Comparison of ENCODE assay signal across 21 cellular contexts in genomic region chr5:93079046-93079445, GRCh38.
DNase-seq lines count a peak whose midpoint lies in the region; ATAC-seq, FAIRE-seq and TF ChIP-seq lines count a peak whose summit lies in the region.
"Had no signal": no experiment of that assay in that cellular context is flagged by ENCODE, and none has a peak within 500 bp of the region (broad histone marks: within the 10 kb centered on the region; RNA-seq: fewer than 3 reads in every experiment).

No MANE protein-coding gene starts in this region.

- H3K27ac ChIP-seq in breast epithelium = no peak overlapping the region
- no peak overlapping the region for H3K27ac ChIP-seq in GM12878 (ENCODE audit: control insufficient read depth, insufficient read depth)
- H3K27ac ChIP-seq in mesodermal cell (ENCODE audit: low read depth, low read length, severe bottlenecking) = peak overlapping the region; percentile 61
- H3K27ac ChIP-seq in tibial nerve = peak overlapping the region in 3 of 4 donors; percentile 14 to 74 (median 67)
- H3K27ac ChIP-seq: C4-2B, foreskin keratinocyte, prostate gland, upper lobe of right lung had no signal

- H3K36me3 ChIP-seq in breast epithelium (no peaks in the 10 kb centered on the region), GM12878 (ENCODE audit: control insufficient read depth in 2 of 2, insufficient read depth in 2 of 2, low read length in 1 of 2) (no peaks in the 10 kb centered on the region), mesodermal cell (ENCODE audit: control insufficient read depth, insufficient read depth, low read length) (no peaks in the 10 kb centered on the region), tibial nerve (no peaks in the 10 kb centered on the region)
- H3K36me3 ChIP-seq: prostate gland, upper lobe of right lung had no signal

- TF ChIP-seq POLR2A in breast epithelium (IDR thresholded peaks at IDR 0.05) (no peak), GM12878 (IDR thresholded peaks at IDR 0.05; ENCODE audit: low read depth, low read length) (no peak), tibial nerve (IDR thresholded peaks at IDR 0.05) (no peak)

- no peaks in the 10 kb centered on the region for H3K36me3 Mint-ChIP-seq in MCF 10A (ENCODE audit: insufficient read depth, unreplicated experiment)
- no peaks in the 10 kb centered on the region for H3K36me3 Mint-ChIP-seq in activated naive CD4-positive, alpha-beta T cell treated with anti-CD3 and anti-CD28 coated beads for 36 hours (ENCODE audit: low read depth)

- H3K4me1 ChIP-seq in breast epithelium (no peaks in the 10 kb centered on the region), GM12878 (ENCODE audit: control insufficient read depth, insufficient read depth, low read length) (peaks cover 10% of the 10 kb centered on the region), mesodermal cell (ENCODE audit: control insufficient read depth, insufficient read depth, low read length, poor library complexity, severe bottlenecking) (peaks cover 8% of the 10 kb centered on the region), tibial nerve (peaks cover 0 to 14% (median 0%) of the 10 kb centered on the region in 4 donors)
- H3K4me1 ChIP-seq: prostate gland, upper lobe of right lung had no signal

- in situ Hi-C loops in GM12878 (cut with MboI) = no loop called here

- SMC1A ChIA-PET in GM12878 (lab: Charles Lee; ENCODE audit: uncharacterized antibody, unreplicated experiment) = no interaction called here

- H2AFZ ChIP-seq in GM12878 (ENCODE audit: control insufficient read depth, low read depth, low read length) = peak overlapping the region; percentile 51; the same call in 1 of the 2 replicates

- RAD21 ChIA-PET in GM12878 (lab: Charles Lee; ENCODE audit: unreplicated experiment) = no interaction called here

- DNase-seq in MCF 10A (ENCODE audit: unreplicated experiment) = no peak
- DNase-seq in breast epithelium (ENCODE audit: low spot score in 2 of 2) = no peak
- no peak for DNase-seq in GM12878 (ENCODE audit: low read depth, low spot score)
- DNase-seq in tibial nerve (ENCODE audit: low spot score in 2 of 2) = no peak
- DNase-seq in NOMO-1 (lab: John Stamatoyannopoulos, UW; ENCODE audit: unreplicated experiment in 2 of 2) = no peak
- DNase-seq in activated naive CD4-positive, alpha-beta T cell treated with anti-CD3 and anti-CD28 coated beads for 36 hours = no peak
- DNase-seq: activated CD4-positive, CD25-positive, alpha-beta regulatory T cell treated with anti-CD3 and anti-CD28 coated beads, Interleukin-2, amount 50 U/mL, for 72 hours; DMS153; H7; NCI-H1092 treated with DMSO at 0.1 percent for 48 hours; NCI-H748 treated with DMSO at 0.1 percent for 48 hours; stimulated activated naive CD4-positive, alpha-beta T cell treated with Interleukin-2 at 50 U/mL for 16 hours; T-helper 17 cell; upper lobe of right lung had no signal

- H3K4me3 ChIP-seq in breast epithelium (no peak overlapping the region), GM12878 (0 out of 2 replicates have a peak overlapping the region, but pooled peaks have one; percentile 7), mesodermal cell (ENCODE audit: extremely low read depth, insufficient read depth, low read length, poor library complexity, severe bottlenecking) (no peak overlapping the region), tibial nerve (no peak overlapping the region)
- H3K4me3 ChIP-seq: prostate gland, upper lobe of right lung had no signal

- H3K27me3 Mint-ChIP-seq in MCF 10A (ENCODE audit: insufficient read depth, unreplicated experiment) = no peaks in the 10 kb centered on the region
- no peaks in the 10 kb centered on the region for H3K27me3 Mint-ChIP-seq in activated naive CD4-positive, alpha-beta T cell treated with anti-CD3 and anti-CD28 coated beads for 36 hours (ENCODE audit: low read depth)
- H3K27me3 Mint-ChIP-seq: T-helper 17 cell had no signal

- H3K79me2 ChIP-seq in GM12878 (ENCODE audit: control insufficient read depth, insufficient read depth, low read length) = no peaks in the 10 kb centered on the region

- no peak for TF ChIP-seq RAD21 in GM12878 (IDR thresholded peaks at IDR 0.05; ENCODE audit: insufficient read depth, low read depth, low read length)

- H3K4me2 ChIP-seq in GM12878 (ENCODE audit: control insufficient read depth, insufficient read depth) = peak overlapping the region; percentile 81; the same call in 1 of the 2 replicates

- ATAC-seq in GM12878 (no peak), GM21786 (IDR thresholded peaks at IDR 0.05; ENCODE audit: unreplicated experiment) (no peak)
- ATAC-seq: T-helper 17 cell had no signal

- H3K9ac ChIP-seq in GM12878 (ENCODE audit: control insufficient read depth, insufficient read depth, low read length) = no peak overlapping the region

- TF ChIP-seq EP300 in GM12878 (IDR thresholded peaks at IDR 0.05; ENCODE audit: borderline replicate concordance in 1 of 2, control insufficient read depth in 1 of 2, low read depth in 2 of 2, low read length in 2 of 2) (no peak), tibial nerve (IDR thresholded peaks at IDR 0.05) (no peak)

- TF ChIP-seq CTCF in MCF 10A (IDR thresholded peaks at IDR 0.05; ENCODE audit: unreplicated experiment) (no peak), breast epithelium (IDR thresholded peaks at IDR 0.05) (no peak), GM12878 (IDR thresholded peaks at IDR 0.05 in 2 of 3, conservative IDR thresholded peaks at IDR 0.05 in 1 of 3; ENCODE audit: control insufficient read depth in 2 of 3, extremely low read depth in 1 of 3, insufficient read depth in 1 of 3, low read depth in 3 of 3, low read length in 3 of 3) (no peak), tibial nerve (IDR thresholded peaks at IDR 0.05) (no peak)

- H3K9me3 ChIP-seq in breast epithelium (no peaks in the 10 kb centered on the region), GM12878 (replicated peaks; ENCODE audit: control insufficient read depth, insufficient read depth, low read length) (no peaks in the 10 kb centered on the region), mesodermal cell (ENCODE audit: control insufficient read depth, low read length) (no peaks in the 10 kb centered on the region), tibial nerve (no peaks in the 10 kb centered on the region)
- H3K9me3 ChIP-seq: prostate gland, upper lobe of right lung had no signal

- H4K20me1 ChIP-seq in GM12878 (ENCODE audit: control insufficient read depth, insufficient read depth) = no peaks in the 10 kb centered on the region

- no peaks in the 10 kb centered on the region for H3K9me3 Mint-ChIP-seq in MCF 10A (ENCODE audit: unreplicated experiment)
- no peaks in the 10 kb centered on the region for H3K9me3 Mint-ChIP-seq in activated naive CD4-positive, alpha-beta T cell treated with anti-CD3 and anti-CD28 coated beads for 36 hours

- peak overlapping the region; percentile 55 for H3K4me3 Mint-ChIP-seq in MCF 10A (ENCODE audit: unreplicated experiment)
- no peak overlapping the region for H3K4me3 Mint-ChIP-seq in activated naive CD4-positive, alpha-beta T cell treated with anti-CD3 and anti-CD28 coated beads for 36 hours
- H3K4me3 Mint-ChIP-seq: T-helper 17 cell had no signal

- no peak overlapping the region for H3K27ac Mint-ChIP-seq in MCF 10A (ENCODE audit: low read depth, unreplicated experiment)
- H3K27ac Mint-ChIP-seq in activated naive CD4-positive, alpha-beta T cell treated with anti-CD3 and anti-CD28 coated beads for 36 hours = no peak overlapping the region
- H3K27ac Mint-ChIP-seq: T-helper 17 cell had no signal

- 0% methylated on average over 2 of the region's 2 CpGs for WGBS in GM12878 (ENCODE audit: insufficient coverage, insufficient replicate concordance, low lambda C conversion rate, missing lambda C conversion rate)
- no CpG with 5 or more reads among the region's 2 CpGs for WGBS in mesodermal cell (ENCODE audit: insufficient coverage in 2 of 2), 2 experiments
- WGBS in tibial nerve, 2 donors = 32 to 57% methylated on average over 2 of the region's 2 CpGs

- POLR2A ChIA-PET in MCF 10A (lab: Yijun Ruan, JAX) (no interaction called here), GM12878 (lab: Charles Lee) (no interaction called here)

- peaks cover 12% of the 10 kb centered on the region for H3K4me1 Mint-ChIP-seq in MCF 10A (ENCODE audit: insufficient read depth, unreplicated experiment)
- H3K4me1 Mint-ChIP-seq in activated naive CD4-positive, alpha-beta T cell treated with anti-CD3 and anti-CD28 coated beads for 36 hours (ENCODE audit: low read depth) = no peaks in the 10 kb centered on the region
- H3K4me1 Mint-ChIP-seq: T-helper 17 cell had no signal

- intact Hi-C loops in MCF 10A (cut with micrococcal nuclease) = loop anchor here (5.0 kb wide), 1 partner anchor 503 kb away; the partner anchor contains the start of genes NR2F1 and NR2F1-AS1
- intact Hi-C loops in breast epithelium (cut with DNase I; ENCODE audit: low total_unique reads) = no loop called here
- intact Hi-C loops in GM12878 (cut with micrococcal nuclease; ENCODE audit: unreplicated experiment) = no loop called here
- intact Hi-C loops in activated naive CD4-positive, alpha-beta T cell treated with anti-CD3 and anti-CD28 coated beads for 36 hours (cut with micrococcal nuclease) = no loop called here

- no peak for FAIRE-seq in GM12878 (lab: Jason Lieb, UNC)
- FAIRE-seq: A204.1, endometrium had no signal

- BruUV-seq in MCF 10A (replicated peaks; lab: Mats Ljungman, UMichigan) = no TSS peak
- BruUV-seq in GM12878 (replicated peaks; lab: Mats Ljungman, UMichigan) = no TSS peak

- CTCF ChIA-PET in MCF 10A (lab: Yijun Ruan, JAX) = no interaction called here
- CTCF ChIA-PET in GM12878 (lab: Yijun Ruan, JAX) = no interaction called here
- CTCF ChIA-PET in activated naive CD4-positive, alpha-beta T cell treated with anti-CD3 and anti-CD28 coated beads for 36 hours (lab: Charles Lee) = no interaction called here

- H3K27me3 ChIP-seq in breast epithelium = no peaks in the 10 kb centered on the region
- no peaks in the 10 kb centered on the region for H3K27me3 ChIP-seq in GM12878 (replicated peaks in 1 of 2; ENCODE audit: control insufficient read depth in 2 of 2, insufficient read depth in 2 of 2, low read length in 1 of 2)
- no peaks in the 10 kb centered on the region for H3K27me3 ChIP-seq in tibial nerve
- H3K27me3 ChIP-seq: foreskin keratinocyte, upper lobe of right lung had no signal

TF ChIP-seq in GM12878, 131 proteins besides CTCF, POLR2A, EP300 and RAD21 (continues in another document):
- TF ChIP-seq KAT2A (conservative IDR thresholded peaks at IDR 0.05; ENCODE audit: control insufficient read depth, low read depth, low read length) (no peak), ZBED1 (IDR thresholded peaks at IDR 0.05; ENCODE audit: borderline replicate concordance) (no peak), JUND (IDR thresholded peaks at IDR 0.05; ENCODE audit: low read depth, low read length) (no peak), JUNB (IDR thresholded peaks at IDR 0.05) (no peak)

Comparison
In these comparisons a context has a peak if more than half of its experiments do, and no peak if none do; other contexts are left out.
1. H3K27ac ChIP-seq: peak in mesodermal cell (single experiment) and tibial nerve (3 of 4); none in breast epithelium (0 of 2) and GM12878 (single experiment).